ENCODE assay signal across 30 cellular contexts in genomic region chr11:33083918-33084317, GRCh38.
"Had no signal": no experiment of that assay in that cellular context is flagged by ENCODE, and none has a peak within 500 bp of the region (broad histone marks: within the 10 kb centered on the region; RNA-seq: fewer than 3 reads in every experiment).

No MANE protein-coding gene starts in this region.

- H3K27me3 Mint-ChIP-seq: dendritic cell treated with granulocyte-macrophage colony-stimulating factor and Interleukin-4, amounts not matched to agents 40 ng/mL and 50 ng/mL, for 4 days; memory B cell; natural killer cell treated with Interleukin-12 subunit alpha and Interleukin-12 subunit beta and Interleukin-15 and Interleukin-18, amount 100 ng/mL, for 72 hours; progenitor cell of endocrine pancreas; type B pancreatic cell had no signal

- H3K9me3 ChIP-seq: gastroesophageal sphincter, heart left ventricle, stomach, tibial artery had no signal

- ATAC-seq: esophagus mucosa; foreskin keratinocyte; gastroesophageal sphincter; heart left ventricle; left cardiac atrium; left ventricle myocardium superior; natural killer cell treated with Interleukin-12 subunit alpha and Interleukin-12 subunit beta and Interleukin-15 and Interleukin-18, amount 100 ng/mL, for 72 hours; sciatic nerve had no signal

- H3K4me3 ChIP-seq: gastroesophageal sphincter, heart left ventricle, lung, neural progenitor cell, smooth muscle cell, stomach, tibial artery had no signal

- H3K9ac ChIP-seq: neural progenitor cell, parathyroid adenoma had no signal

- H3K27ac Mint-ChIP-seq: dendritic cell treated with granulocyte-macrophage colony-stimulating factor and Interleukin-4, amounts not matched to agents 40 ng/mL and 50 ng/mL, for 4 days; endodermal cell; memory B cell; natural killer cell treated with Interleukin-12 subunit alpha and Interleukin-12 subunit beta and Interleukin-15 and Interleukin-18, amount 100 ng/mL, for 72 hours; neural progenitor cell; progenitor cell of endocrine pancreas; type B pancreatic cell had no signal

- H3K9me3 Mint-ChIP-seq: dendritic cell treated with granulocyte-macrophage colony-stimulating factor and Interleukin-4, amounts not matched to agents 40 ng/mL and 50 ng/mL, for 4 days; endodermal cell; memory B cell; natural killer cell treated with Interleukin-12 subunit alpha and Interleukin-12 subunit beta and Interleukin-15 and Interleukin-18, amount 100 ng/mL, for 72 hours; neural progenitor cell; type B pancreatic cell had no signal

- H2AFZ ChIP-seq: neural progenitor cell, parathyroid adenoma had no signal

- H3K27ac ChIP-seq: epithelial cell of prostate, foreskin keratinocyte, gastroesophageal sphincter, heart left ventricle, neural progenitor cell, parathyroid adenoma, stomach, tibial artery had no signal

- H3K79me2 ChIP-seq: parathyroid adenoma had no signal

- H3K4me1 Mint-ChIP-seq: endodermal cell, memory B cell had no signal

- H3K4me2 ChIP-seq: neural progenitor cell, smooth muscle cell had no signal

- DNase-seq: cerebellar nuclear complex; effector CD8-positive, alpha-beta T cell; endodermal cell; foreskin keratinocyte; heart left ventricle; hippocampal formation; left cardiac atrium; left ventricle myocardium superior; stimulated activated CD4-positive, alpha-beta T cell treated with anti-CD3 and anti-CD28 coated beads, Interleukin-12 subunit alpha, Interleukin-12 subunit beta, amount 100 ng/mL, for 4 hours; stimulated activated CD4-positive, alpha-beta T cell treated with anti-CD3 and anti-CD28 coated beads, Interleukin-1b, Interleukin-23, amount 100 ng/mL, for 48 hours; stimulated activated CD4-positive, alpha-beta T cell treated with anti-CD3 and anti-CD28 coated beads, Interleukin-4, amount 100 ng/mL, for 1 hour; stimulated activated CD8-positive, alpha-beta memory T cell treated with anti-CD3 and anti-CD28 coated beads, Interleukin-4, amount 100 ng/mL, for 48 hours; stimulated activated naive CD4-positive, alpha-beta T cell treated with Interleukin-2 at 50 U/mL for 16 hours; stomach; tibial artery had no signal

- H3K4me3 Mint-ChIP-seq: dendritic cell treated with granulocyte-macrophage colony-stimulating factor and Interleukin-4, amounts not matched to agents 40 ng/mL and 50 ng/mL, for 4 days; endodermal cell; memory B cell; natural killer cell treated with Interleukin-12 subunit alpha and Interleukin-12 subunit beta and Interleukin-15 and Interleukin-18, amount 100 ng/mL, for 72 hours; neural progenitor cell; type B pancreatic cell had no signal

- FAIRE-seq: colon, islet of Langerhans had no signal

- H3K4me1 ChIP-seq: foreskin keratinocyte, gastroesophageal sphincter, heart left ventricle, neural progenitor cell, parathyroid adenoma, stomach, tibial artery had no signal

- H3K27me3 ChIP-seq: foreskin keratinocyte, gastroesophageal sphincter, heart left ventricle, neural progenitor cell, stomach, tibial artery had no signal
